22 cellular contexts compared by ENCODE assay signal in the genomic region with DNA sequence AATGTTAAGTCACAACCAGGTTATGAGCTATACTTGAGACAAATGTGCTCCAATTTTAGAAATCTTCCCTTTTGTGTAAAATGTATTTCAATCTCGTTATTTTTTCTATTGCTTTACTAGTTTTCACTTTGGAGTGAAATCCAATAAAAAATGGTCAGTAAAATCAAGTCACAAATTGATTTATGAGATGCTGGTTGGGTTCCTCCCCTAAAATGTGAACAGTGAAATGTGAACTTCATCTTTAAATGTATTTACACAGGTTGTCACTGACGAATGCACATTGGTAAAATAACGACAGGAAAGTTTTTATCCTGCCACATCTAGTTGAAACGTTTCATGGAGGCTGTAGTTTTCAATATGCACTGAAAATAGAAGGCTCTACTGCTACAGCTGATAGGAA. TPM values are rescaled to one million over a fixed set of nuclear protein-coding genes. Genes with fewer than 3 reads are reported as not detected.
DNase-seq lines count a peak whose midpoint lies in the region; ATAC-seq, FAIRE-seq and TF ChIP-seq lines count a peak whose summit lies in the region.
"Had no signal": no experiment of that assay in that cellular context is flagged by ENCODE, and none has a peak within 500 bp of the region (broad histone marks: within the 10 kb centered on the region; RNA-seq: fewer than 3 reads in every experiment).

No MANE protein-coding gene starts in this region.

- peak overlapping the region; percentile 58 for H3K27ac Mint-ChIP-seq in T-helper 1 cell treated with Interleukin-12 subunit alpha and Interleukin-12 subunit beta and Interleukin-4 antibody, amounts not matched to agents 30 μg/mL and 1 μg/mL, for 36 hours
- H3K27ac Mint-ChIP-seq: CD14-positive monocyte had no signal

- no peak for TF ChIP-seq RAD21 in A549 (conservative IDR thresholded peaks at IDR 0.05 in 1 of 2, IDR thresholded peaks at IDR 0.05 in 1 of 2)

- H3K9ac ChIP-seq in GM23248: no peak overlapping the region

- H3K9me3 ChIP-seq in A549 (no peaks in the 10 kb centered on the region), MG63 (no peaks in the 10 kb centered on the region), GM23248 (ENCODE audit: low read depth) (no peaks in the 10 kb centered on the region)
- H3K9me3 ChIP-seq: BE2C had no signal

- no peak for TF ChIP-seq EP300 in A549 (IDR thresholded peaks at IDR 0.05)

- H3K36me3 Mint-ChIP-seq in T-helper 1 cell treated with Interleukin-12 subunit alpha and Interleukin-12 subunit beta and Interleukin-4 antibody, amounts not matched to agents 30 μg/mL and 1 μg/mL, for 36 hours (ENCODE audit: low read depth): peaks cover 21% of the 10 kb centered on the region

- peak overlapping the region; percentile 53 for H3K4me3 Mint-ChIP-seq in T-helper 1 cell treated with Interleukin-12 subunit alpha and Interleukin-12 subunit beta and Interleukin-4 antibody, amounts not matched to agents 30 μg/mL and 1 μg/mL, for 36 hours
- H3K4me3 Mint-ChIP-seq: CD14-positive monocyte had no signal

- H3K4me1 Mint-ChIP-seq in T-helper 1 cell treated with Interleukin-12 subunit alpha and Interleukin-12 subunit beta and Interleukin-4 antibody, amounts not matched to agents 30 μg/mL and 1 μg/mL, for 36 hours (ENCODE audit: low read depth): peaks cover 58% of the 10 kb centered on the region

- H3K27me3 ChIP-seq in MG63 (no peaks in the 10 kb centered on the region), GM23248 (replicated peaks; ENCODE audit: insufficient read depth) (no peaks in the 10 kb centered on the region)
- H3K27me3 ChIP-seq: BE2C had no signal

- DNase-seq in T-helper 1 cell (no peak), A549 (ENCODE audit: low read depth in 1 of 2, low spot score in 1 of 2) (no peak), MG63 (no peak), left lobe of liver (ENCODE audit: low spot score) (no peak), GM23248 (no peak), ecto neural progenitor cell (ENCODE audit: low spot score) (no peak), NCI-H82 treated with DMSO at 0.1 percent for 48 hours (lab: John Stamatoyannopoulos, UW; ENCODE audit: unreplicated experiment) (no peak)
- DNase-seq: ACHN, BE2C, Calu3, DMS153, MM.1S, NCI-H2029, NCI-H526 treated with DMSO at 0.1 percent for 48 hours, SHP77 had no signal

- WGBS in A549 (ENCODE audit: missing lambda C conversion rate): 66% methylated on average over 4 of the region's 4 CpGs
- WGBS in GM23248 (ENCODE audit: low coverage in 1 of 2, low lambda C conversion rate in 2 of 2, missing lambda C conversion rate in 2 of 2), 2 experiments: 70 to 79% methylated on average over 4 of the region's 4 CpGs

- H3K4me1 ChIP-seq in A549 (no peaks in the 10 kb centered on the region), GM23248 (ENCODE audit: insufficient read depth) (peaks cover 7% of the 10 kb centered on the region; the same call in 1 of the 2 replicates)
- H3K4me1 ChIP-seq: BE2C had no signal

- no peaks in the 10 kb centered on the region for H3K27me3 Mint-ChIP-seq in T-helper 1 cell treated with Interleukin-12 subunit alpha and Interleukin-12 subunit beta and Interleukin-4 antibody, amounts not matched to agents 30 μg/mL and 1 μg/mL, for 36 hours (ENCODE audit: low read depth)

- H3K27ac ChIP-seq in A549: no peak overlapping the region
- H3K27ac ChIP-seq in GM23248: no peak overlapping the region
- H3K27ac ChIP-seq: 22Rv1, RWPE1 had no signal

- no peak overlapping the region for H2AFZ ChIP-seq in GM23248

- no peak for TF ChIP-seq CTCF in A549 (IDR thresholded peaks at IDR 0.05)

- peak; percentile 72 for FAIRE-seq in A549 (lab: Jason Lieb, UNC)
- FAIRE-seq: GM19239, K562 had no signal

- CTCF ChIA-PET in A549 (lab: Yijun Ruan, JAX): no interaction called here

- no peak overlapping the region for H3K4me3 ChIP-seq in A549
- peak overlapping the region; percentile 44; the same call in 1 of the 2 replicates for H3K4me3 ChIP-seq in MG63
- H3K4me3 ChIP-seq in GM23248: no peak overlapping the region
- H3K4me3 ChIP-seq: K562 had no signal

- no peaks in the 10 kb centered on the region for H3K36me3 ChIP-seq in MG63
- H3K36me3 ChIP-seq in GM23248 (ENCODE audit: low read depth): no peaks in the 10 kb centered on the region
- H3K36me3 ChIP-seq: BE2C had no signal

- no peaks in the 10 kb centered on the region for H4K20me1 ChIP-seq in GM23248 (ENCODE audit: insufficient read depth)

- peaks cover 5% of the 10 kb centered on the region for H3K9me3 Mint-ChIP-seq in T-helper 1 cell treated with Interleukin-12 subunit alpha and Interleukin-12 subunit beta and Interleukin-4 antibody, amounts not matched to agents 30 μg/mL and 1 μg/mL, for 36 hours
- H3K9me3 Mint-ChIP-seq: CD14-positive monocyte had no signal

- in situ Hi-C loops in GM23248 (cut with MboI): no loop called here

- POLR2A ChIA-PET in A549 (lab: Yijun Ruan, JAX): no interaction called here

- H3K9me2 ChIP-seq in GM23248 (ENCODE audit: insufficient read depth): no peaks in the 10 kb centered on the region

- TF ChIP-seq POLR2A in A549 (IDR thresholded peaks at IDR 0.05; ENCODE audit: low read length): no peak

- H3F3A ChIP-seq in GM23248 (ENCODE audit: insufficient read depth): no peaks in the 10 kb centered on the region

- no peak overlapping the region for H3K4me2 ChIP-seq in A549
- H3K4me2 ChIP-seq in GM23248 (ENCODE audit: unreplicated experiment): no peak overlapping the region

- ATAC-seq in A549: no peak
- ATAC-seq in left lobe of liver: peak; percentile 29
- ATAC-seq: K562, Panc1 had no signal

- peaks cover 36% of the 10 kb centered on the region; the same call in 1 of the 2 replicates for H3K79me2 ChIP-seq in GM23248 (ENCODE audit: insufficient read depth)

TF ChIP-seq in A549, 52 proteins besides CTCF, POLR2A, EP300 and RAD21:
- TF ChIP-seq CHD2 (IDR thresholded peaks at IDR 0.05; ENCODE audit: low read length, partially characterized antibody): no peak
- no peak for TF ChIP-seq FOSL2 (IDR thresholded peaks at IDR 0.05)
- no peak for TF ChIP-seq FOSL2 (CRISPR knock-in tag; IDR thresholded peaks at IDR 0.05)
- no peak for TF ChIP-seq ZC3H11A (IDR thresholded peaks at IDR 0.05)
- no peak for TF ChIP-seq ESRRA (IDR thresholded peaks at IDR 0.05; ENCODE audit: borderline replicate concordance, low read length)
- no peak for TF ChIP-seq HOXB13 (CRISPR knock-in tag; IDR thresholded peaks at IDR 0.05; ENCODE audit: low read depth)
- TF ChIP-seq BHLHE40 (IDR thresholded peaks at IDR 0.05; ENCODE audit: low read depth, low read length): no peak
- TF ChIP-seq, protein P1, sequence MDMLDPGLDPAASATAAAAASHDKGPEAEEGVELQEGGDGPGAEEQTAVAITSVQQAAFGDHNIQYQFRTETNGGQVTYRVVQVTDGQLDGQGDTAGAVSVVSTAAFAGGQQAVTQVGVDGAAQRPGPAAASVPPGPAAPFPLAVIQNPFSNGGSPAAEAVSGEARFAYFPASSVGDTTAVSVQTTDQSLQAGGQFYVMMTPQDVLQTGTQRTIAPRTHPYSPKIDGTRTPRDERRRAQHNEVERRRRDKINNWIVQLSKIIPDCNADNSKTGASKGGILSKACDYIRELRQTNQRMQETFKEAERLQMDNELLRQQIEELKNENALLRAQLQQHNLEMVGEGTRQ (IDR thresholded peaks at IDR 0.05): no peak
- TF ChIP-seq HOXA7 (CRISPR knock-in tag; IDR thresholded peaks at IDR 0.05): no peak
- no peak for TF ChIP-seq EHF (CRISPR knock-in tag; IDR thresholded peaks at IDR 0.05)
- no peak for TF ChIP-seq TFCP2L1 (CRISPR knock-in tag; IDR thresholded peaks at IDR 0.05)
- no peak for TF ChIP-seq ZNF302 (CRISPR knock-in tag; IDR thresholded peaks at IDR 0.05)
- no peak for TF ChIP-seq KDM1A (IDR thresholded peaks at IDR 0.05; ENCODE audit: low read depth)
- no peak for TF ChIP-seq MAFK (IDR thresholded peaks at IDR 0.05; ENCODE audit: partially characterized antibody)
- TF ChIP-seq FOXS1 (CRISPR knock-in tag; IDR thresholded peaks at IDR 0.05): no peak

RNA-seq across cellular contexts. Expression of a gene that starts 55.5 kb away (rescaled TPM):
- polyA plus RNA-seq in A549 (2011; rRNA removed) (24.3 and 25.8 TPM in 2 replicates), A549 (2017; fragmentation: RNase III; extraction: RNeasy Plus Mini Kit Qiagen cat#74134 plus additional on column Dnase treatment) (14.7 to 17.7 TPM (median 15.1 TPM) in 3 replicates), GM23248 (2016; fragmentation: Nextera tagmentation; extraction: Ambion mirVana) (16.0 and 18.5 TPM in 2 replicates)
- 19.5 and 23.4 TPM in 2 replicates for polyA plus RNA-seq in A549 (2012; cell fraction: cytosol; rRNA removed)
- polyA plus RNA-seq in A549 (2012; cell fraction: nucleus; rRNA removed): 16.3 and 20.7 TPM in 2 replicates
- polyA minus RNA-seq in A549 (2011; rRNA and poly(A)+ RNA removed): 30.8 and 35.4 TPM in 2 replicates
- 12.5 and 20.9 TPM in 2 replicates for total RNA-seq in MG63 (2014; rRNA removed; shearing (Covaris generic); ENCODE audit: low replicate concordance)
- total RNA-seq in left lobe of liver: 7.8 TPM
- total RNA-seq in GM23248 (2014; rRNA removed; shearing (Covaris generic)): 13.9 and 24.4 TPM in 2 replicates
